In the genomic region with DNA sequence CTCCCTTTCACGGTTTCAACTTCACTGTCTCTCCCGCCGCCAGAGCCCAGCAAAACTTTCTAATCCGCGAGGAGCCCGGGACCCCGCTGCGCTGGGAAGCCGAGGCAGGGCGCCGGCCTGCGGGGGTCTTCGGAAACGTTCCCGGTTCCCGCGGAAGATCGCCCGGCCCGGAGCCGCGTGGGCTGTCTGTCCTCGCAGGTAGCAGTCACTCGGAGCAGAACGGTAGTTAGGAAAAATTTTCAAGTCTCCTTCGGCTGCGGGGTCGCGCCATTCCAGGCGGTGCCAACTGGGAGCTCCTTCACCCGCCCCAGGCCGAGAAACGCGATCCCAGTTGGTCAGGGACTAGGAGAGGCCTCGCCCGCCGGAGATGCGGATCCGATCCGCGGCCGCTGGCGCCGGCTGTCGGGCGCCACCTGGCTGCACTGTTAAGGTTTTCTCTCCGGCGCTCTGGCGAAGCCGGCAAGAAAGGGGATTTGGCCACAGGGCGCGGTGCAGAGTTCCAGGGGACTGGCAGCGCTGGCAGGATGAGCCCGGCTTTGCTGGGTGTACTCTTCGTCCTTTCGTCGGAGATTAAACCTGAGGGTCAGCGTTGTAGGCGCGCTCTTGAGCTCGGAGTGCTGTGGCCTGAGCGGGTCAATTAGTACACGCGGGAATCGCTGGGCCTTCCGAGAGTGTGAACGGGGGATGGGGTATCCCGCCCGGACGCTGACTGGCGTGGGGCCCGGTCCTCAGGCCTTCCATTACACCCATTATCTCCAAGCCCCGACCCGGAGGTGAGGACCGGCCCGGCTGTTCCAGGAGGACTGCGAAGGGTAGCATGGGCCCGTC, we compare ENCODE assay signal across 8 cellular contexts.
DNase-seq lines count a peak whose midpoint lies in the region; ATAC-seq and TF ChIP-seq lines count a peak whose summit lies in the region.

No MANE protein-coding gene starts in this region.

- no peaks in the 10 kb centered on the region for H3K79me2 ChIP-seq in mesendoderm (ENCODE audit: control insufficient read depth, insufficient read depth, low read length)

- peak overlapping the region; percentile 65 for H3K9ac ChIP-seq in mesendoderm (ENCODE audit: low read length)

- H2BK15ac ChIP-seq in mesendoderm (replicated peaks; ENCODE audit: low read depth) = no peak overlapping the region

- no peaks in the 10 kb centered on the region for H3K9me3 Mint-ChIP-seq in endothelial cell (ENCODE audit: unreplicated experiment)

- H3K18ac ChIP-seq in mesendoderm (ENCODE audit: low read length) = peak overlapping the region; percentile 21

- H3K36me3 Mint-ChIP-seq in endothelial cell (ENCODE audit: low read depth, unreplicated experiment) = peaks cover 4% of the 10 kb centered on the region

- peaks cover 4% of the 10 kb centered on the region for H3K4me1 ChIP-seq in mesendoderm (ENCODE audit: control insufficient read depth, low read depth, low read length)

- peak; percentile 83 for DNase-seq in DMS53 (lab: John Stamatoyannopoulos, UW)
- peak; percentile 61 to 62 for DNase-seq in NOMO-1 (lab: John Stamatoyannopoulos, UW; ENCODE audit: unreplicated experiment in 2 of 2)
- peak; percentile 82 for DNase-seq in activated CD8-positive, alpha-beta memory T cell treated with anti-CD3 and anti-CD28 coated beads, Interleukin-2, amount 50 U/mL, for 48 hours
- peak; percentile 90 for DNase-seq in endothelial cell (ENCODE audit: low spot score)
- DNase-seq in mesendoderm = peak; percentile 94
- peak; percentile 39 to 54 (median 40) for DNase-seq in stimulated activated CD4-positive, alpha-beta T cell treated with anti-CD3 and anti-CD28 coated beads, TNF-alpha, amount 100 ng/mL, for 4 hours (ENCODE audit: low read depth in 3 of 3)

- peak overlapping the region; percentile 54 for H3K4me2 ChIP-seq in mesendoderm (ENCODE audit: low read length)

- no CpG with 5 or more reads among the region's 78 CpGs for WGBS in mesendoderm (ENCODE audit: extremely low coverage, insufficient coverage, low lambda C conversion rate)

- no peak overlapping the region for H2AK5ac ChIP-seq in mesendoderm (ENCODE audit: low read length)

- H3K23ac ChIP-seq in mesendoderm (ENCODE audit: low read length) = peak overlapping the region; percentile 80

- ATAC-seq in HG02981 (IDR thresholded peaks at IDR 0.05; ENCODE audit: unreplicated experiment) (peak; percentile 64), GM19328 (IDR thresholded peaks at IDR 0.05; ENCODE audit: unreplicated experiment) (no peak)

- peak overlapping the region; percentile 33 for H3K27ac ChIP-seq in mesendoderm (ENCODE audit: low read depth, low read length)

- H3K4ac ChIP-seq in mesendoderm (ENCODE audit: low read depth, low read length) = peak overlapping the region; percentile 56

- peak overlapping the region; percentile 81 for H3K56ac ChIP-seq in mesendoderm (ENCODE audit: low read length)

- H4K5ac ChIP-seq in mesendoderm (ENCODE audit: low read length) = no peak overlapping the region

- no peaks in the 10 kb centered on the region for H3K79me1 ChIP-seq in mesendoderm (ENCODE audit: low read length)

- H3K4me3 ChIP-seq in mesendoderm (ENCODE audit: low read length) = no peak overlapping the region

- peaks cover 18% of the 10 kb centered on the region for H3K4me1 Mint-ChIP-seq in endothelial cell (ENCODE audit: unreplicated experiment)

- H3K27ac Mint-ChIP-seq in endothelial cell (ENCODE audit: unreplicated experiment) = peak overlapping the region; percentile 22

- H2BK5ac ChIP-seq in mesendoderm (ENCODE audit: low read length) = no peak overlapping the region

- no peaks in the 10 kb centered on the region for H3K27me3 ChIP-seq in mesendoderm (ENCODE audit: insufficient read depth, low read length, poor library complexity)

- H3K27me3 Mint-ChIP-seq in endothelial cell (ENCODE audit: unreplicated experiment) = peaks cover 2% of the 10 kb centered on the region

- H3K4me3 Mint-ChIP-seq in endothelial cell (ENCODE audit: unreplicated experiment) = peak overlapping the region; percentile 84

- TF ChIP-seq CTCF in endothelial cell (IDR thresholded peaks at IDR 0.05; ENCODE audit: unreplicated experiment) = peak; percentile 59

- H3K36me3 ChIP-seq in mesendoderm (ENCODE audit: control insufficient read depth, insufficient read depth, low read length) = no peaks in the 10 kb centered on the region

- no peak overlapping the region for H2BK120ac ChIP-seq in mesendoderm (ENCODE audit: low read depth, low read length)

- H4K8ac ChIP-seq in mesendoderm (ENCODE audit: low read depth, low read length) = no peak overlapping the region

Comparison
In these comparisons a context has a peak if more than half of its experiments do, and no peak if none do; other contexts are left out.
1. DNase-seq: peak in every context shown above with its lines; median percentile 94 in mesendoderm; 90 in endothelial cell; 83 in DMS53; 82 in activated CD8-positive, alpha-beta memory T cell treated with anti-CD3 and anti-CD28 coated beads, Interleukin-2, amount 50 U/mL, for 48 hours; 62 in NOMO-1; 40 in stimulated activated CD4-positive, alpha-beta T cell treated with anti-CD3 and anti-CD28 coated beads, TNF-alpha, amount 100 ng/mL, for 4 hours.